Comparison of ENCODE assay signal across 27 cellular contexts in genomic region chr15:60899967-60900356, GRCh38.
A peak's percentile ranks its signal among the peaks of the same experiment; 100 is the strongest.
DNase-seq lines count a peak whose midpoint lies in the region; ATAC-seq and TF ChIP-seq lines count a peak whose summit lies in the region.
"Had no signal": no experiment of that assay in that cellular context is flagged by ENCODE, and none has a peak within 500 bp of the region (broad histone marks: within the 10 kb centered on the region; RNA-seq: fewer than 3 reads in every experiment).

No MANE protein-coding gene starts in this region.

- no peaks in the 10 kb centered on the region for H3K27me3 Mint-ChIP-seq in activated naive CD4-positive, alpha-beta T cell treated with anti-CD3 and anti-CD28 coated beads for 36 hours (ENCODE audit: low read depth)
- no peaks in the 10 kb centered on the region for H3K27me3 Mint-ChIP-seq in activated naive CD4-positive, alpha-beta T cell treated with anti-CD3 and anti-CD28 coated beads, Interleukin-2, amount 10 ng/mL, durations not matched to agents 7 days and 5 days
- H3K27me3 Mint-ChIP-seq in CD4-positive, alpha-beta memory T cell = no peaks in the 10 kb centered on the region

- H3K27ac Mint-ChIP-seq in activated naive CD4-positive, alpha-beta T cell treated with anti-CD3 and anti-CD28 coated beads for 36 hours = peak overlapping the region; percentile 74
- no peak overlapping the region for H3K27ac Mint-ChIP-seq in activated naive CD4-positive, alpha-beta T cell treated with anti-CD3 and anti-CD28 coated beads, Interleukin-2, amount 10 ng/mL, durations not matched to agents 7 days and 5 days
- H3K27ac Mint-ChIP-seq in CD4-positive, alpha-beta memory T cell = peak overlapping the region; percentile 32 to 85 (median 66)
- H3K27ac Mint-ChIP-seq: CD8-positive, alpha-beta T cell had no signal

- POLR2A ChIA-PET in CD4-positive, alpha-beta memory T cell (lab: Charles Lee; ENCODE audit: partially characterized antibody) = interaction anchor here (1.4 kb wide), 1 partner anchor 309 kb away, joined by 3 read pairs; no protein-coding TSS in a partner anchor

- no peak overlapping the region for H2AFZ ChIP-seq in KMS-11 (ENCODE audit: low read depth)

- H4K20me1 ChIP-seq in KMS-11 (ENCODE audit: insufficient read depth) = no peaks in the 10 kb centered on the region
- H4K20me1 ChIP-seq: BLaER1 treated with 17β-estradiol and CSF1 and Interleukin-3, amounts not matched to agents 10 nM and 100 nM had no signal

- CTCF ChIA-PET in activated naive CD4-positive, alpha-beta T cell treated with anti-CD3 and anti-CD28 coated beads for 36 hours (lab: Charles Lee) = interaction anchor here (0.7 to 5.5 kb wide), 5 partner anchors 16 to 204 kb away, joined by 3 to 29 read pairs (median 6); no protein-coding TSS in a partner anchor
- CTCF ChIA-PET in activated naive CD4-positive, alpha-beta T cell treated with anti-CD3 and anti-CD28 coated beads, Interleukin-2, amount 10 ng/mL, durations not matched to agents 7 days and 5 days (lab: Charles Lee) = interaction anchor here (1.5 to 2.2 kb wide), 3 partner anchors 16 to 203 kb away, joined by 4 to 8 read pairs (median 5); no protein-coding TSS in a partner anchor
- CTCF ChIA-PET in CD4-positive, alpha-beta memory T cell (lab: Charles Lee; ENCODE audit: partially characterized antibody) = interaction anchor here (1.0 to 1.6 kb wide), 4 partner anchors 17 to 379 kb away, joined by 3 to 6 read pairs (median 4); no protein-coding TSS in a partner anchor

- no peak overlapping the region for H3K9ac ChIP-seq in KMS-11
- H3K9ac ChIP-seq: BLaER1 treated with 17β-estradiol and CSF1 and Interleukin-3, amounts not matched to agents 10 nM and 100 nM had no signal

- peaks cover 17% of the 10 kb centered on the region for H3K4me1 ChIP-seq in CD4-positive, alpha-beta memory T cell (ENCODE audit: insufficient read depth, low read length)
- peaks cover 27% of the 10 kb centered on the region for H3K4me1 ChIP-seq in KMS-11 (ENCODE audit: low read depth, poor library complexity, severe bottlenecking)
- H3K4me1 ChIP-seq: A549 had no signal

- H3K4me1 Mint-ChIP-seq in activated naive CD4-positive, alpha-beta T cell treated with anti-CD3 and anti-CD28 coated beads for 36 hours (ENCODE audit: low read depth) = peaks cover 68% of the 10 kb centered on the region
- peaks cover 23% of the 10 kb centered on the region for H3K4me1 Mint-ChIP-seq in activated naive CD4-positive, alpha-beta T cell treated with anti-CD3 and anti-CD28 coated beads, Interleukin-2, amount 10 ng/mL, durations not matched to agents 7 days and 5 days
- peaks cover 15 to 32% (median 22%) of the 10 kb centered on the region in 4 donors for H3K4me1 Mint-ChIP-seq in CD4-positive, alpha-beta memory T cell

- H3K9me3 Mint-ChIP-seq in activated naive CD4-positive, alpha-beta T cell treated with anti-CD3 and anti-CD28 coated beads for 36 hours = no peaks in the 10 kb centered on the region
- H3K9me3 Mint-ChIP-seq in activated naive CD4-positive, alpha-beta T cell treated with anti-CD3 and anti-CD28 coated beads, Interleukin-2, amount 10 ng/mL, durations not matched to agents 7 days and 5 days = no peaks in the 10 kb centered on the region
- H3K9me3 Mint-ChIP-seq in CD4-positive, alpha-beta memory T cell = no peaks in the 10 kb centered on the region
- H3K9me3 Mint-ChIP-seq: CD8-positive, alpha-beta T cell had no signal

- H3K27me3 ChIP-seq in CD4-positive, alpha-beta memory T cell (ENCODE audit: insufficient read depth, low read length) = no peaks in the 10 kb centered on the region
- H3K27me3 ChIP-seq in KMS-11 (ENCODE audit: insufficient read depth, low read depth) = no peaks in the 10 kb centered on the region
- H3K27me3 ChIP-seq: BLaER1 treated with 17β-estradiol and CSF1 and Interleukin-3, amounts not matched to agents 10 nM and 100 nM had no signal

- no peaks in the 10 kb centered on the region for H3K36me3 ChIP-seq in CD4-positive, alpha-beta memory T cell (ENCODE audit: insufficient read depth, low read length)
- no peaks in the 10 kb centered on the region for H3K36me3 ChIP-seq in KMS-11 (ENCODE audit: insufficient read depth)
- H3K36me3 ChIP-seq: BLaER1 treated with 17β-estradiol and CSF1 and Interleukin-3, amounts not matched to agents 10 nM and 100 nM had no signal

- no peak overlapping the region for H3K4me3 ChIP-seq in CD4-positive, alpha-beta memory T cell (ENCODE audit: low read length in 2 of 2)
- no peak overlapping the region for H3K4me3 ChIP-seq in KMS-11 (IDR thresholded peaks at IDR 0.05; ENCODE audit: insufficient read depth, low read depth, low read length)
- H3K4me3 ChIP-seq: A549; BLaER1 treated with 17β-estradiol and CSF1 and Interleukin-3, amounts not matched to agents 10 nM and 100 nM had no signal

- H3K36me3 Mint-ChIP-seq in activated naive CD4-positive, alpha-beta T cell treated with anti-CD3 and anti-CD28 coated beads for 36 hours (ENCODE audit: low read depth) = no peaks in the 10 kb centered on the region
- no peaks in the 10 kb centered on the region for H3K36me3 Mint-ChIP-seq in activated naive CD4-positive, alpha-beta T cell treated with anti-CD3 and anti-CD28 coated beads, Interleukin-2, amount 10 ng/mL, durations not matched to agents 7 days and 5 days
- H3K36me3 Mint-ChIP-seq in CD4-positive, alpha-beta memory T cell = no peaks in the 10 kb centered on the region
- H3K36me3 Mint-ChIP-seq: CD8-positive, alpha-beta T cell had no signal

- TF ChIP-seq CTCF in KMS-11 (conservative IDR thresholded peaks at IDR 0.05; ENCODE audit: low read depth, low read length) = no peak

- DNase-seq in activated naive CD4-positive, alpha-beta T cell treated with anti-CD3 and anti-CD28 coated beads for 36 hours = no peak
- DNase-seq in activated naive CD4-positive, alpha-beta T cell treated with anti-CD3 and anti-CD28 coated beads, Interleukin-2, amount 10 ng/mL, durations not matched to agents 7 days and 5 days = no peak
- DNase-seq in CD4-positive, alpha-beta memory T cell = no peak
- DNase-seq in left lobe of liver (ENCODE audit: low spot score) = no peak
- DNase-seq: AML-193, DMS 273 treated with DMSO at 0.1 percent for 48 hours, DMS79, EL, GDM1, Karpas-422, NCI-H1092, NCI-H1417 treated with DMSO at 0.1 percent for 48 hours, NCI-H1694 treated with DMSO at 0.1 percent for 48 hours, NCI-H2081, NCI-H2227 treated with DMSO at 0.1 percent for 48 hours, SHP77 had no signal

- ATAC-seq in left lobe of liver (peak; percentile 35), HG02759 (IDR thresholded peaks at IDR 0.05; ENCODE audit: unreplicated experiment) (no peak)
- no peak for ATAC-seq in activated CD4-positive, CD25-positive, alpha-beta regulatory T cell treated with anti-CD3 and anti-CD28 coated beads, Interleukin-2, amount 50 U/mL, for 24 hours
- ATAC-seq: A549, HCT116, Panc1 had no signal

- H3K27ac ChIP-seq in CD4-positive, alpha-beta memory T cell (ENCODE audit: low read depth, low read length) = no peak overlapping the region
- no peak overlapping the region for H3K27ac ChIP-seq in KMS-11
- H3K27ac ChIP-seq: A549; BLaER1 treated with 17β-estradiol and CSF1 and Interleukin-3, amounts not matched to agents 10 nM and 100 nM; HL-60; RWPE1 had no signal

- H3K79me2 ChIP-seq in KMS-11 (ENCODE audit: insufficient read depth, low read depth) = no peaks in the 10 kb centered on the region

- intact Hi-C loops in activated naive CD4-positive, alpha-beta T cell treated with anti-CD3 and anti-CD28 coated beads for 36 hours (cut with micrococcal nuclease) = loop anchor here (1.0 kb wide), 12 partner anchors 17 to 320 kb away; no protein-coding TSS in a partner anchor
- intact Hi-C loops in CD4-positive, alpha-beta memory T cell (cut with micrococcal nuclease) = loop anchor here (5.0 kb wide), 1 partner anchor 43 kb away; no protein-coding TSS in a partner anchor

- peak overlapping the region; percentile 11; the same call in 1 of the 2 replicates for H3K4me2 ChIP-seq in KMS-11
- H3K4me2 ChIP-seq: A549; BLaER1 treated with 17β-estradiol and CSF1 and Interleukin-3, amounts not matched to agents 10 nM and 100 nM had no signal

- H3K9me3 ChIP-seq in CD4-positive, alpha-beta memory T cell (ENCODE audit: control insufficient read depth in 1 of 2, low read length in 2 of 2) = no peaks in the 10 kb centered on the region
- H3K9me3 ChIP-seq: A549; BLaER1 treated with 17β-estradiol and CSF1 and Interleukin-3, amounts not matched to agents 10 nM and 100 nM; Caco-2 had no signal

- no peak overlapping the region for H3K4me3 Mint-ChIP-seq in activated naive CD4-positive, alpha-beta T cell treated with anti-CD3 and anti-CD28 coated beads for 36 hours
- no peak overlapping the region for H3K4me3 Mint-ChIP-seq in activated naive CD4-positive, alpha-beta T cell treated with anti-CD3 and anti-CD28 coated beads, Interleukin-2, amount 10 ng/mL, durations not matched to agents 7 days and 5 days
- H3K4me3 Mint-ChIP-seq in CD4-positive, alpha-beta memory T cell = no peak overlapping the region
- H3K4me3 Mint-ChIP-seq: CD8-positive, alpha-beta T cell had no signal
